In genomic region chr5:55418994-55419991, GRCh38 we compare ENCODE assay signal across 13 cellular contexts.
A peak's percentile ranks its signal among the peaks of the same experiment; 100 is the strongest.
DNase-seq lines count a peak whose midpoint lies in the region; ATAC-seq and TF ChIP-seq lines count a peak whose summit lies in the region.
"Had no signal": no experiment of that assay in that cellular context is flagged by ENCODE, and none has a peak within 500 bp of the region (broad histone marks: within the 10 kb centered on the region; RNA-seq: fewer than 3 reads in every experiment).

No MANE protein-coding gene starts in this region.

- H3K27me3 Mint-ChIP-seq in naive thymus-derived CD4-positive, alpha-beta T cell, result no peaks in the 10 kb centered on the region
- H3K27me3 Mint-ChIP-seq: activated CD4-positive, alpha-beta memory T cell treated with anti-CD3 and anti-CD28 coated beads, Interleukin-2, amount 10 ng/mL, durations not matched to agents 7 days and 5 days had no signal

- H2AFZ ChIP-seq in SK-N-SH (ENCODE audit: low read depth) (no peak overlapping the region), smooth muscle cell (ENCODE audit: low read depth) (no peak overlapping the region)

- no peak for TF ChIP-seq POLR2A in prostate gland (IDR thresholded peaks at IDR 0.05)

- H3K9ac ChIP-seq in SK-N-SH (no peak overlapping the region; the same call in 1 of the 2 replicates), smooth muscle cell (ENCODE audit: low read depth) (no peak overlapping the region)

- peak; percentile 14 for DNase-seq in DMS 273 (lab: John Stamatoyannopoulos, UW; ENCODE audit: unreplicated experiment)
- no peak for DNase-seq in DMS 273 treated with DMSO at 0.1 percent for 48 hours (lab: John Stamatoyannopoulos, UW)
- DNase-seq in SK-N-SH, result no peak
- DNase-seq in glomerular visceral epithelial cell (ENCODE audit: extremely low spot score), result peak; percentile 16
- DNase-seq in smooth muscle cell (lab: John Stamatoyannopoulos, UW; ENCODE audit: unreplicated experiment), result no peak
- no peak for DNase-seq in prostate gland (ENCODE audit: low spot score)
- no peak for DNase-seq in NOMO-1 treated with DMSO at 0.1 percent for 48 hours (lab: John Stamatoyannopoulos, UW; ENCODE audit: unreplicated experiment)
- DNase-seq in naive thymus-derived CD4-positive, alpha-beta T cell, result no peak
- DNase-seq: activated CD4-positive, alpha-beta memory T cell treated with anti-CD3 and anti-CD28 coated beads, Interleukin-2, amount 10 ng/mL, durations not matched to agents 7 days and 5 days; islet precursor cell; NCI-H526 treated with DMSO at 0.1 percent for 48 hours; ovary; upper lobe of left lung had no signal

- H3K4me2 ChIP-seq in SK-N-SH, result peak overlapping the region; percentile 24; the same call in 1 of the 2 replicates
- H3K4me2 ChIP-seq in smooth muscle cell, result peak overlapping the region; percentile 5

- H3K79me2 ChIP-seq in SK-N-SH (ENCODE audit: insufficient read depth) (peaks cover 5% of the 10 kb centered on the region; the same call in 1 of the 2 replicates), smooth muscle cell (ENCODE audit: low read depth) (no peaks in the 10 kb centered on the region)

- H3K9me3 Mint-ChIP-seq in naive thymus-derived CD4-positive, alpha-beta T cell, result peaks cover 0 to 3% (median 0%) of the 10 kb centered on the region in 11 donors
- H3K9me3 Mint-ChIP-seq: activated CD4-positive, alpha-beta memory T cell treated with anti-CD3 and anti-CD28 coated beads, Interleukin-2, amount 10 ng/mL, durations not matched to agents 7 days and 5 days had no signal

- H3K36me3 Mint-ChIP-seq in naive thymus-derived CD4-positive, alpha-beta T cell, result peaks cover 15 to 66% (median 42%) of the 10 kb centered on the region in 5 donors

- peaks cover 36% of the 10 kb centered on the region for H3F3A ChIP-seq in SK-N-SH (replicated peaks; ENCODE audit: insufficient read depth)
- H3F3A ChIP-seq in smooth muscle cell (ENCODE audit: low read depth), result peaks cover 5% of the 10 kb centered on the region

- intact Hi-C loops in prostate gland (cut with DNase I), result no loop called here
- intact Hi-C loops in naive thymus-derived CD4-positive, alpha-beta T cell (cut with micrococcal nuclease), result loop anchor here in 1 of 2 donors (10.0 kb wide), 1 partner anchor 116 kb away; the partner anchor contains the start of gene PLPP1

- POLR2A ChIA-PET in SK-N-SH (lab: Yijun Ruan, JAX), result no interaction called here
- POLR2A ChIA-PET in naive thymus-derived CD4-positive, alpha-beta T cell (lab: Charles Lee), result interaction anchor here (1.1 kb wide), 1 partner anchor 230 kb away, joined by 3 read pairs; no protein-coding TSS in a partner anchor

- no peak for TF ChIP-seq RAD21 in SK-N-SH (IDR thresholded peaks at IDR 0.05; ENCODE audit: low read length)

- H3K4me3 ChIP-seq in SK-N-SH (ENCODE audit: low read depth in 2 of 2, low read length in 1 of 2) (no peak overlapping the region), smooth muscle cell (no peak overlapping the region), prostate gland (no peak overlapping the region)
- H3K4me3 ChIP-seq in naive thymus-derived CD4-positive, alpha-beta T cell (ENCODE audit: low read length), result no peak overlapping the region
- H3K4me3 ChIP-seq: ovary, upper lobe of left lung had no signal

- peaks cover 0 to 18% (median 4%) of the 10 kb centered on the region in 7 donors for H3K4me1 Mint-ChIP-seq in naive thymus-derived CD4-positive, alpha-beta T cell

- H3K27ac Mint-ChIP-seq in naive thymus-derived CD4-positive, alpha-beta T cell, result peak overlapping the region in 4 of 9 donors; percentile 4 to 67 (median 52)
- H3K27ac Mint-ChIP-seq: activated CD4-positive, alpha-beta memory T cell treated with anti-CD3 and anti-CD28 coated beads, Interleukin-2, amount 10 ng/mL, durations not matched to agents 7 days and 5 days had no signal

- peaks cover 13 to 16% of the 10 kb centered on the region in 2 experiments for H3K4me1 ChIP-seq in SK-N-SH (ENCODE audit: control insufficient read depth in 1 of 2, insufficient read depth in 2 of 2, low read depth in 1 of 2, low read length in 1 of 2)
- H3K4me1 ChIP-seq in smooth muscle cell (ENCODE audit: low read depth), result no peaks in the 10 kb centered on the region
- H3K4me1 ChIP-seq in prostate gland (replicated peaks), result no peaks in the 10 kb centered on the region
- no peaks in the 10 kb centered on the region for H3K4me1 ChIP-seq in naive thymus-derived CD4-positive, alpha-beta T cell (ENCODE audit: control insufficient read depth in 2 of 2, insufficient read depth in 2 of 2, low read length in 2 of 2)

- no peaks in the 10 kb centered on the region for H4K20me1 ChIP-seq in SK-N-SH (ENCODE audit: insufficient read depth)
- H4K20me1 ChIP-seq in smooth muscle cell (ENCODE audit: low read depth), result no peaks in the 10 kb centered on the region

- H3K27me3 ChIP-seq in SK-N-SH (ENCODE audit: insufficient read depth) (no peaks in the 10 kb centered on the region), smooth muscle cell (ENCODE audit: low read depth) (no peaks in the 10 kb centered on the region), prostate gland (replicated peaks; ENCODE audit: insufficient read depth) (no peaks in the 10 kb centered on the region)
- H3K27me3 ChIP-seq in naive thymus-derived CD4-positive, alpha-beta T cell (ENCODE audit: control insufficient read depth in 2 of 2, insufficient read depth in 2 of 2, low read length in 2 of 2), result no peaks in the 10 kb centered on the region
- H3K27me3 ChIP-seq: ovary, upper lobe of left lung had no signal

- TF ChIP-seq CTCF in SK-N-SH (IDR thresholded peaks at IDR 0.05), result no peak
- TF ChIP-seq CTCF in smooth muscle cell (IDR thresholded peaks at IDR 0.05; ENCODE audit: borderline replicate concordance, insufficient read depth, poor library complexity, severe bottlenecking), result no peak
- no peak for TF ChIP-seq CTCF in prostate gland (IDR thresholded peaks at IDR 0.05)

- H3K27ac ChIP-seq in SK-N-SH (ENCODE audit: low read depth in 2 of 2, low read length in 1 of 2), result peak overlapping the region; percentile 62 to 68
- peak overlapping the region; percentile 12 for H3K27ac ChIP-seq in smooth muscle cell (ENCODE audit: low read depth)
- H3K27ac ChIP-seq in prostate gland, result peak overlapping the region in 1 of 2 donors; percentile 42
- H3K27ac ChIP-seq in naive thymus-derived CD4-positive, alpha-beta T cell (ENCODE audit: low read depth, low read length), result no peak overlapping the region
- H3K27ac ChIP-seq: ovary, upper lobe of left lung had no signal

- H3K36me3 ChIP-seq in SK-N-SH (replicated peaks in 1 of 2; ENCODE audit: control insufficient read depth in 1 of 2, insufficient read depth in 2 of 2, low read length in 1 of 2) (peaks cover 32 to 48% of the 10 kb centered on the region in 2 experiments), smooth muscle cell (ENCODE audit: low read depth) (peaks cover 8% of the 10 kb centered on the region), prostate gland (peaks cover 0 to 7% of the 10 kb centered on the region in 2 donors)
- H3K36me3 ChIP-seq in naive thymus-derived CD4-positive, alpha-beta T cell (ENCODE audit: control insufficient read depth in 2 of 3, insufficient read depth in 3 of 3, low read length in 3 of 3), result peaks cover 10 to 50% (median 17%) of the 10 kb centered on the region in 3 experiments
- H3K36me3 ChIP-seq: ovary had no signal

- peak in 1 of 2 experiments; percentile 55; a peak in 1 of 4 replicates for TF ChIP-seq EP300 in SK-N-SH (IDR thresholded peaks at IDR 0.05; ENCODE audit: borderline replicate concordance in 1 of 2, low read depth in 1 of 2, low read length in 1 of 2)

- H3K9me3 ChIP-seq in SK-N-SH (no peaks in the 10 kb centered on the region), smooth muscle cell (replicated peaks; ENCODE audit: low read depth) (no peaks in the 10 kb centered on the region), prostate gland (no peaks in the 10 kb centered on the region)
- H3K9me3 ChIP-seq in naive thymus-derived CD4-positive, alpha-beta T cell (ENCODE audit: control insufficient read depth in 2 of 3, low read length in 3 of 3), result no peaks in the 10 kb centered on the region
- H3K9me3 ChIP-seq: ovary, upper lobe of left lung had no signal

- no peak for ATAC-seq in naive thymus-derived CD4-positive, alpha-beta T cell

- no peak overlapping the region for H3K4me3 Mint-ChIP-seq in naive thymus-derived CD4-positive, alpha-beta T cell
- H3K4me3 Mint-ChIP-seq: activated CD4-positive, alpha-beta memory T cell treated with anti-CD3 and anti-CD28 coated beads, Interleukin-2, amount 10 ng/mL, durations not matched to agents 7 days and 5 days had no signal

- H3K9me2 ChIP-seq in SK-N-SH, result no peaks in the 10 kb centered on the region

- CTCF ChIA-PET in SK-N-SH (lab: Yijun Ruan, JAX), result interaction anchor here (0.6 to 1.1 kb wide), 3 partner anchors 13 to 14 kb away, joined by 3 to 4 read pairs (median 3); no protein-coding TSS in a partner anchor
- CTCF ChIA-PET in naive thymus-derived CD4-positive, alpha-beta T cell (lab: Charles Lee), result interaction anchor here (0.6 kb wide), 1 partner anchor 11 kb away, joined by 3 read pairs; no protein-coding TSS in a partner anchor

TF ChIP-seq in SK-N-SH, 30 proteins besides CTCF, POLR2A, EP300 and RAD21 (continues in another document):
- TF ChIP-seq RFX5 (IDR thresholded peaks at IDR 0.05; ENCODE audit: low read length) (no peak), JUND (IDR thresholded peaks at IDR 0.05) (peak; percentile 21; the same call in 1 of the 2 replicates), GABPA (IDR thresholded peaks at IDR 0.05; ENCODE audit: low read depth) (no peak), YY1 (IDR thresholded peaks at IDR 0.05; ENCODE audit: low read depth) (no peak), EZH2phosphoT487 (IDR thresholded peaks at IDR 0.05; ENCODE audit: borderline replicate concordance, low read depth) (no peak), FOXM1 (IDR thresholded peaks at IDR 0.05; ENCODE audit: low read depth) (no peak), RXRA (IDR thresholded peaks at IDR 0.05; ENCODE audit: borderline replicate concordance, low read depth) (no peak), RCOR1 (IDR thresholded peaks at IDR 0.05; ENCODE audit: low read length) (peak; percentile 89), NFIC (IDR thresholded peaks at IDR 0.05; ENCODE audit: borderline replicate concordance) (peak; percentile 32; the same call in 1 of the 2 replicates), POLR2AphosphoS5 (IDR thresholded peaks at IDR 0.05; ENCODE audit: low read depth, low read length) (0 out of 2 replicates have a peak, but pooled peaks have one; percentile 28), SIN3A (IDR thresholded peaks at IDR 0.05; ENCODE audit: borderline replicate concordance, low read depth, low read length) (peak; percentile 72; the same call in 1 of the 2 replicates)
- TF ChIP-seq, protein P1, sequence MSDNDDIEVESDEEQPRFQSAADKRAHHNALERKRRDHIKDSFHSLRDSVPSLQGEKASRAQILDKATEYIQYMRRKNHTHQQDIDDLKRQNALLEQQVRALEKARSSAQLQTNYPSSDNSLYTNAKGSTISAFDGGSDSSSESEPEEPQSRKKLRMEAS (IDR thresholded peaks at IDR 0.05; ENCODE audit: low read depth), result peak; percentile 64; the same call in 1 of the 2 replicates

Comparison
In these comparisons a context has a peak if more than half of its experiments do, and no peak if none do; other contexts are left out.
1. DNase-seq: peak in DMS 273 (single experiment) and glomerular visceral epithelial cell (single experiment); none in DMS 273 treated with DMSO at 0.1 percent for 48 hours (single experiment), SK-N-SH (single experiment), smooth muscle cell (single experiment), prostate gland (single experiment), NOMO-1 treated with DMSO at 0.1 percent for 48 hours (single experiment) and naive thymus-derived CD4-positive, alpha-beta T cell (0 of 9).